21 cellular contexts compared by ENCODE assay signal in genomic region chr3:167929937-167930336, GRCh38.
DNase-seq lines count a peak whose midpoint lies in the region; ATAC-seq and TF ChIP-seq lines count a peak whose summit lies in the region.
"Had no signal": no experiment of that assay in that cellular context is flagged by ENCODE, and none has a peak within 500 bp of the region (broad histone marks: within the 10 kb centered on the region; RNA-seq: fewer than 3 reads in every experiment).

No MANE protein-coding gene starts in this region.

- peaks cover 2% of the 10 kb centered on the region for H3K4me1 ChIP-seq in endodermal cell (ENCODE audit: control insufficient read depth, insufficient read depth, low read length)
- no peaks in the 10 kb centered on the region for H3K4me1 ChIP-seq in prostate gland (replicated peaks)
- H3K4me1 ChIP-seq: sigmoid colon, thyroid gland had no signal

- H3K4me3 ChIP-seq in endodermal cell (ENCODE audit: low read length) = no peak overlapping the region
- no peak overlapping the region for H3K4me3 ChIP-seq in prostate gland
- H3K4me3 ChIP-seq: lung, sigmoid colon, thyroid gland had no signal

- no peak overlapping the region for H3K9ac ChIP-seq in endodermal cell (ENCODE audit: extremely low read depth, low read length, poor library complexity, severe bottlenecking)

- TF ChIP-seq CTCF in endodermal cell (conservative IDR thresholded peaks at IDR 0.05) (no peak), prostate gland (IDR thresholded peaks at IDR 0.05) (no peak)

- H3K27me3 ChIP-seq in endodermal cell (ENCODE audit: control insufficient read depth, insufficient read depth, low read length, poor library complexity, severe bottlenecking) (no peaks in the 10 kb centered on the region), prostate gland (replicated peaks; ENCODE audit: insufficient read depth) (no peaks in the 10 kb centered on the region)
- H3K27me3 ChIP-seq: sigmoid colon, thyroid gland had no signal

- no peaks in the 10 kb centered on the region for H3K9me3 Mint-ChIP-seq in endodermal cell
- peaks cover 0 to 1% of the 10 kb centered on the region in 2 donors for H3K9me3 Mint-ChIP-seq in effector memory CD8-positive, alpha-beta T cell
- H3K9me3 Mint-ChIP-seq: activated CD4-positive, alpha-beta memory T cell treated with anti-CD3 and anti-CD28 coated beads, Interleukin-2, amount 10 ng/mL, durations not matched to agents 7 days and 5 days; stimulated activated naive B cell treated with anti-CD40 and anti-IgM and Interleukin-4, amounts not matched to agents 10 μg/mL and 1 μg/mL and 100 μg/mL, for 72 hours had no signal

- peaks cover 3% of the 10 kb centered on the region for H3K4me1 Mint-ChIP-seq in endodermal cell
- H3K4me1 Mint-ChIP-seq in effector memory CD8-positive, alpha-beta T cell (ENCODE audit: low read depth in 2 of 2) = no peaks in the 10 kb centered on the region
- H3K4me1 Mint-ChIP-seq: activated CD4-positive, alpha-beta memory T cell treated with anti-CD3 and anti-CD28 coated beads, Interleukin-2, amount 10 ng/mL, durations not matched to agents 7 days and 5 days; immature natural killer cell; stimulated activated naive B cell treated with anti-CD40 and anti-IgM and Interleukin-4, amounts not matched to agents 10 μg/mL and 1 μg/mL and 100 μg/mL, for 72 hours had no signal

- H3K27me3 Mint-ChIP-seq in endodermal cell (ENCODE audit: insufficient read depth) = no peaks in the 10 kb centered on the region
- no peaks in the 10 kb centered on the region for H3K27me3 Mint-ChIP-seq in effector memory CD8-positive, alpha-beta T cell
- H3K27me3 Mint-ChIP-seq: activated CD4-positive, alpha-beta memory T cell treated with anti-CD3 and anti-CD28 coated beads, Interleukin-2, amount 10 ng/mL, durations not matched to agents 7 days and 5 days had no signal

- ATAC-seq in Right ventricle myocardium inferior (peak; percentile 70), HG03565 (IDR thresholded peaks at IDR 0.05; ENCODE audit: unreplicated experiment) (no peak)
- no peak for ATAC-seq in effector memory CD8-positive, alpha-beta T cell (replicated peaks)

- H3K4me3 Mint-ChIP-seq in endodermal cell = no peak overlapping the region
- no peak overlapping the region for H3K4me3 Mint-ChIP-seq in effector memory CD8-positive, alpha-beta T cell
- H3K4me3 Mint-ChIP-seq: activated CD4-positive, alpha-beta memory T cell treated with anti-CD3 and anti-CD28 coated beads, Interleukin-2, amount 10 ng/mL, durations not matched to agents 7 days and 5 days; immature natural killer cell; stimulated activated naive B cell treated with anti-CD40 and anti-IgM and Interleukin-4, amounts not matched to agents 10 μg/mL and 1 μg/mL and 100 μg/mL, for 72 hours had no signal

- DNase-seq in Right ventricle myocardium inferior (ENCODE audit: missing footprints) (no peak), cardiac septum (ENCODE audit: low spot score) (no peak), NCI-H345 treated with DMSO at 0.1 percent for 48 hours (lab: John Stamatoyannopoulos, UW; ENCODE audit: unreplicated experiment) (peak; percentile 17), endodermal cell (peak; percentile 55), prostate gland (ENCODE audit: low spot score) (peak; percentile 6), NCI-H226 (no peak)
- DNase-seq in effector memory CD8-positive, alpha-beta T cell = no peak
- DNase-seq: activated CD4-positive, alpha-beta memory T cell treated with anti-CD3 and anti-CD28 coated beads, Interleukin-2, amount 10 ng/mL, durations not matched to agents 7 days and 5 days; activated naive CD4-positive, alpha-beta T cell; activated T-cell treated with anti-CD3 and anti-CD28 coated beads, Interleukin-2, amount 50 U/mL, for 1 hour; DND-41; effector CD4-positive, alpha-beta T cell; immature natural killer cell; KBM-7; NCI-H2081 treated with DMSO at 0.1 percent for 48 hours; RPMI8226; sigmoid colon; stimulated activated naive B cell treated with anti-CD40 and anti-IgM and Interleukin-4, amounts not matched to agents 10 μg/mL and 1 μg/mL and 100 μg/mL, for 72 hours; thyroid gland had no signal

- H3K36me3 ChIP-seq in endodermal cell (ENCODE audit: control insufficient read depth, insufficient read depth, low read length) (no peaks in the 10 kb centered on the region), prostate gland (no peaks in the 10 kb centered on the region)
- H3K36me3 ChIP-seq: sigmoid colon, thyroid gland had no signal

- intact Hi-C loops in Right ventricle myocardium inferior (cut with DNase I) = no loop called here
- intact Hi-C loops in cardiac septum (cut with DNase I) = loop anchor here (2.0 to 10.0 kb wide), 2 partner anchors 109 to 235 kb away; no protein-coding TSS in a partner anchor
- intact Hi-C loops in prostate gland (cut with DNase I) = no loop called here

- no peak for TF ChIP-seq POLR2A in prostate gland (IDR thresholded peaks at IDR 0.05)

- 80 to 90% methylated on average over 3 of the region's 3 CpGs for WGBS in endodermal cell (ENCODE audit: insufficient coverage in 1 of 2, insufficient read length in 1 of 2), 2 experiments
- 42% methylated on average over 3 of the region's 3 CpGs for WGBS in prostate gland

- H3K36me3 Mint-ChIP-seq in endodermal cell (ENCODE audit: low read depth) = no peaks in the 10 kb centered on the region
- no peaks in the 10 kb centered on the region for H3K36me3 Mint-ChIP-seq in effector memory CD8-positive, alpha-beta T cell (ENCODE audit: insufficient read depth)
- H3K36me3 Mint-ChIP-seq: immature natural killer cell; stimulated activated naive B cell treated with anti-CD40 and anti-IgM and Interleukin-4, amounts not matched to agents 10 μg/mL and 1 μg/mL and 100 μg/mL, for 72 hours had no signal

- no peaks in the 10 kb centered on the region for H3K9me3 ChIP-seq in endodermal cell (ENCODE audit: control insufficient read depth, low read length)
- H3K9me3 ChIP-seq in prostate gland = no peaks in the 10 kb centered on the region
- H3K9me3 ChIP-seq: sigmoid colon, thyroid gland had no signal

- H3K27ac ChIP-seq in endodermal cell (ENCODE audit: low read depth, low read length) = no peak overlapping the region
- H3K27ac ChIP-seq in prostate gland = no peak overlapping the region
- H3K27ac ChIP-seq: sigmoid colon, thyroid gland had no signal

- H3K27ac Mint-ChIP-seq in endodermal cell = no peak overlapping the region
- H3K27ac Mint-ChIP-seq in effector memory CD8-positive, alpha-beta T cell = no peak overlapping the region
- H3K27ac Mint-ChIP-seq: activated CD4-positive, alpha-beta memory T cell treated with anti-CD3 and anti-CD28 coated beads, Interleukin-2, amount 10 ng/mL, durations not matched to agents 7 days and 5 days; immature natural killer cell; stimulated activated naive B cell treated with anti-CD40 and anti-IgM and Interleukin-4, amounts not matched to agents 10 μg/mL and 1 μg/mL and 100 μg/mL, for 72 hours had no signal

Comparison
In these comparisons a context has a peak if more than half of its experiments do, and no peak if none do; other contexts are left out.
1. DNase-seq: peak in NCI-H345 treated with DMSO at 0.1 percent for 48 hours (single experiment), endodermal cell (single experiment) and prostate gland (single experiment); none in Right ventricle myocardium inferior (single experiment), cardiac septum (single experiment), NCI-H226 (single experiment) and effector memory CD8-positive, alpha-beta T cell (0 of 3).